1 cellular context compared by ENCODE assay signal in the genomic region with DNA sequence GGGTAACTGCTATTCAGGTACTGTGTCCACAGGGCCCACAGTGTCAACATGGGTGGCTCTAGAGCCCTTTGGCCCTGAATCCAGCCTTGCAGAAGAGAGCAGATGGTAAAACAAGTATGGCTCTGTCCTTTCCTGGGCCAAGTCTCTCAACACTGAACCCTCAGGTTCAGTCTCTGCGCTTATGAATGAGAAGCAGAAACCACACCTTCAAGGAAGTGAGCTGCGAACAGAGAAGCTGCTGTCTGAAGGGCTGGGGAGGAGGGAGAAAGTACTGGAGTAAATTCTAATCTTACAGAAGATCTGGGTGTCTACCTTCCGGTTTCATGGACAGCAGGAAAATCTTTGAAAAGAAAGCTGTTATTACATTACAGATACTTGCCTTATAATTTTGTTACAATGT.
TF ChIP-seq lines count a peak whose summit lies in the region.

No MANE protein-coding gene starts in this region.

TF ChIP-seq in GM12878, 131 proteins besides CTCF, POLR2A, EP300 and RAD21:
- no peak for TF ChIP-seq NR2C1 (IDR thresholded peaks at IDR 0.05)
- TF ChIP-seq STAT3 (IDR thresholded peaks at IDR 0.05; ENCODE audit: low read depth, low read length): no peak
- no peak for TF ChIP-seq JUNB (IDR thresholded peaks at IDR 0.05)
- TF ChIP-seq USF1 (IDR thresholded peaks at IDR 0.05; ENCODE audit: borderline replicate concordance, extremely low read length, insufficient read depth, low read depth, low read length): no peak
- no peak for TF ChIP-seq LARP7 (IDR thresholded peaks at IDR 0.05)
- no peak for TF ChIP-seq FOS (IDR thresholded peaks at IDR 0.05; ENCODE audit: borderline replicate concordance, extremely low read depth, insufficient read length)
- TF ChIP-seq SMAD5 (IDR thresholded peaks at IDR 0.05; ENCODE audit: low read depth): no peak
- TF ChIP-seq SKIL (IDR thresholded peaks at IDR 0.05; ENCODE audit: low read depth, poor library complexity, severe bottlenecking): no peak
- no peak for TF ChIP-seq ZBED1 (IDR thresholded peaks at IDR 0.05; ENCODE audit: borderline replicate concordance)
- TF ChIP-seq RCOR1 (conservative IDR thresholded peaks at IDR 0.05; ENCODE audit: low read depth, low read length): no peak
